28 cellular contexts compared by ENCODE assay signal in the genomic region with DNA sequence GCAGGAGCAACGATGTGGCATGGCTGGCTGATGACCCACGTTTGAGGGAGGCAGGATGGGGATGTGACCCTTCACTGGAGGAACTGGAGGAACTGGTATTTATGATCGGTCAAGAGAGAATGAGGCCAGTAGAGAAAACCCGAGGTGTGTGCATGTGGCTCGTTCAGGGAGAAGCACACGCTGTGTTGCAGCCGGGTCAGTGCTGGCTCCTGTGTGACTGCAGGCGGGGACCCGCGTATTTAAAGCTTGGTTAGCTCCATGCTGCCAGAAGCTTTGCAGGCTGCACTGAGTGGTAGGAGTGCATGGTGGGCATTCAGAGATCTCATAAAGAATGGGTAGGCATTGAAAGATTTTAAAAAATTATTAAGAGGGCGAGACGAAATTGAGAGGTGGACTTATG.
"Had no signal": no experiment of that assay in that cellular context is flagged by ENCODE, and none has a peak within 500 bp of the region (broad histone marks: within the 10 kb centered on the region; RNA-seq: fewer than 3 reads in every experiment).

No MANE protein-coding gene starts in this region.

- DNase-seq: activated CD4-positive, alpha-beta T cell treated with anti-CD3 and anti-CD28 coated beads for 4 hours; activated CD4-positive, alpha-beta T cell treated with anti-CD3 and anti-CD28 coated beads, Interleukin-2, amount 50 U/mL, for 4 hours; activated CD8-positive, alpha-beta memory T cell treated with anti-CD3 and anti-CD28 coated beads for 24 hours; activated effector memory CD4-positive, alpha-beta T cell treated with Interleukin-2 at 50 U/mL for 16 hours; activated naive CD4-positive, alpha-beta T cell treated with anti-CD3 and anti-CD28 coated beads for 36 hours; activated naive CD8-positive, alpha-beta T cell treated with anti-CD3 and anti-CD28 coated beads, Interleukin-2, amount 50 U/mL, for 24 hours; amygdala; cerebellar nuclear complex; colonic mucosa; effector memory CD4-positive, alpha-beta T cell; erythroblast; left colon; mammary epithelial cell; naive B cell; nucleus accumbens; pancreas; stimulated activated CD4-positive, alpha-beta T cell treated with anti-CD3 and anti-CD28 coated beads, Interleukin-15, amount 100 ng/mL, for 24 hours; stimulated activated CD4-positive, alpha-beta T cell treated with anti-CD3 and anti-CD28 coated beads, Interleukin-2, amount 100 ng/mL, for 24 hours; stimulated activated naive CD4-positive, alpha-beta T cell treated with Interleukin-2 at 50 U/mL for 16 hours; T-helper 1 cell had no signal

- ATAC-seq: activated naive CD8-positive, alpha-beta T cell treated with anti-CD3 and anti-CD28 coated beads, Interleukin-2, amount 50 U/mL, for 24 hours; gastroesophageal sphincter; left colon; pancreas had no signal

- H3K27ac ChIP-seq: colonic mucosa, dorsolateral prefrontal cortex, gastroesophageal sphincter, hepatocyte, pancreas, right atrium auricular region, tibial nerve had no signal

- H3K27me3 ChIP-seq: colonic mucosa, dorsolateral prefrontal cortex, gastroesophageal sphincter, hepatocyte, pancreas, right atrium auricular region, tibial nerve had no signal

- H3K4me1 ChIP-seq: colonic mucosa, gastroesophageal sphincter, tibial nerve had no signal

- H3K9me3 ChIP-seq: colonic mucosa, gastroesophageal sphincter, pancreas, right atrium auricular region, tibial nerve had no signal

- H3K27ac Mint-ChIP-seq: activated naive CD4-positive, alpha-beta T cell treated with anti-CD3 and anti-CD28 coated beads for 36 hours; activated naive CD8-positive, alpha-beta T cell treated with anti-CD3 and anti-CD28 coated beads, Interleukin-2, amount 50 U/mL, for 24 hours; mesothelial cell of epicardium; T-helper 2 cell treated with Interferon-gamma antibody and Interleukin-4, amounts not matched to agents 5 μg/mL and 100 μg/mL, for 36 hours had no signal

- H3K9me3 Mint-ChIP-seq: activated naive CD4-positive, alpha-beta T cell treated with anti-CD3 and anti-CD28 coated beads for 36 hours; activated naive CD8-positive, alpha-beta T cell treated with anti-CD3 and anti-CD28 coated beads, Interleukin-2, amount 50 U/mL, for 24 hours; mesothelial cell of epicardium; naive B cell; T-helper 2 cell treated with Interferon-gamma antibody and Interleukin-4, amounts not matched to agents 5 μg/mL and 100 μg/mL, for 36 hours had no signal

- H3K4me3 ChIP-seq: colonic mucosa, dorsolateral prefrontal cortex, gastroesophageal sphincter, hepatocyte, pancreas, right atrium auricular region, smooth muscle cell, tibial nerve had no signal
